Comparison of ENCODE assay signal across 26 cellular contexts in the genomic region with DNA sequence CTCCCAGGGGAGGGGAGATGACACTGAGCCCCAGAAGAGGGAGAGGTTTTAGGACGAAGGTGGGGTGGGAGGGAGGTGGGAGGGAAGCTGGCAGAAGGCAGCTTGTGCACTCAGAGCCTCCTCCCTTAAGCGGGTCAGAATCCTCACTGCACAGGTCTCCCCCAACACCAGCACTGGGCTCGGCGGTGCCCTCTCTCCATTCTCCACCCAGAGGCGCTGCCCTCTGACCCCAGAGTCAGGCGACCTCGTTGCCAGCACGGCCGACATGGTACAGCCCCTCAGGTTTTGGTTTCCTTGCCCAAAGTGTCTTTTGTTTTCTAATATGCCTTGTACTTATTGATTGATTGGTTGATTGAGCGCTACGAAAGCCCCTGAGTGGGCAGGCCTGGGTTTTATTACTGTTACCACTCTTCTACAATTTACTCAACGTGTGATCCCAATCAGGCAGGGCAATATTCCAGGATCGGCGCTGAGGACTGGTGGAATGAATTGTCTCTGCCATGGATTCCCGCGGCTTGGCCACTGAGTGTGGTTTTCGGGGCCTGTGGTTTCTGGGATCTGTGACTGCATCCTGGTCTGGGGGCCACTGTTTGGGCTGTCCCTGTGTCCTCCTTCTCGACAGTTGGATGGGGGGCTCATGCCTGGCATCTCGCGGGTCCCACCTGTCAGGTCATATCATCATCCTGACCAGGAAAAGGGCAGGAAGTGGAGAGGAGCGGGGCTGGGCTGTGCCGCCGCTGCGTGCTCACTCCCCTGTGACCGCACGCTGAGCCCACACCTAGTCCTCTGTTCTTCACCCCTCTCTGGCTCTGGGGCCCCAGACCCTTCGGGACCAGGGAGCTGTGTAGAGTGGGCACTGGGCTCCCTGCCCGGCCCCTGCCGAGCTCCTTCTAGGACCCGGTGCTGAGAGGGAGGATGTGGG. TPM values are rescaled to one million over a fixed set of nuclear protein-coding genes. Genes with fewer than 3 reads are reported as not detected.
DNase-seq lines count a peak whose midpoint lies in the region; ATAC-seq lines count a peak whose summit lies in the region.
"Had no signal": no experiment of that assay in that cellular context is flagged by ENCODE, and none has a peak within 500 bp of the region (broad histone marks: within the 10 kb centered on the region; RNA-seq: fewer than 3 reads in every experiment).

No MANE protein-coding gene starts in this region.

- intact Hi-C loops in left ventricle myocardium superior (cut with micrococcal nuclease), result no loop called here

- DNase-seq in AG20443 (ENCODE audit: low spot score) (peak; percentile 53), HT1080 (ENCODE audit: low read depth) (peak; percentile 42), left ventricle myocardium superior (no peak), retina (peak; percentile 29), GM19238 (ENCODE audit: insufficient read length, low spot score) (no peak), COR-L47 (lab: John Stamatoyannopoulos, UW) (no peak), NCI-H226 (no peak)
- no peak for DNase-seq in activated effector memory CD4-positive, alpha-beta T cell treated with anti-CD3 and anti-CD28 coated beads, Interleukin-2, amount 50 U/mL, for 16 hours
- DNase-seq: ACHN; activated CD4-positive, alpha-beta memory T cell treated with anti-CD3 and anti-CD28 coated beads, Interleukin-2, amount 10 ng/mL, durations not matched to agents 7 days and 5 days; activated CD4-positive, CD25-positive, alpha-beta regulatory T cell treated with anti-CD3 and anti-CD28 coated beads, Interleukin-2, amount 50 U/mL, for 72 hours; effector CD4-positive, alpha-beta T cell; GOT3; mesendoderm; naive B cell; NCI-H1092; NCI-H1694 treated with DMSO at 0.1 percent for 48 hours; NCI-H2171 treated with DMSO at 0.1 percent for 48 hours; NCI-H524 treated with DMSO at 0.1 percent for 48 hours; transverse colon had no signal

- peak; percentile 21 for ATAC-seq in left ventricle myocardium superior
- ATAC-seq: activated naive CD4-positive, alpha-beta T cell treated with anti-CD3 and anti-CD28 coated beads, Interleukin-2, amount 50 U/mL, for 72 hours had no signal

RNA-seq across cellular contexts. Expression of gene FCN2, which starts 9.6 kb away (rescaled TPM):
- total RNA-seq in HT1080 (2014; rRNA removed; shearing (Covaris generic)), result not detected in 2 replicates
- polyA plus RNA-seq in HT1080 (2015; cell fraction: cytosol; rRNA removed), result not detected in 2 replicates
- not detected in 2 replicates for polyA plus RNA-seq in HT1080 (2015; cell fraction: nucleus; rRNA removed)
- total RNA-seq in left ventricle myocardium superior, result not detected
- total RNA-seq: activated CD4-positive, alpha-beta memory T cell treated with anti-CD3 and anti-CD28 coated beads, Interleukin-2, amount 10 ng/mL, durations not matched to agents 7 days and 5 days; activated naive CD4-positive, alpha-beta T cell treated with anti-CD3 and anti-CD28 coated beads, Interleukin-2, amount 50 U/mL, for 72 hours; activated T-helper 2 cell treated with anti-CD3 and anti-CD28 coated beads, Interferon-gamma antibody, Interleukin-2, Interleukin-4, amounts not matched to agents 10 μg/mL and 5 μg/mL and 100 μg/mL, durations not matched to agents 14 hours and 24 hours and 36 hours; fibroblast of villous mesenchyme; osteocyte; renal cortical epithelial cell; T-helper 1 cell treated with Interleukin-12 subunit alpha and Interleukin-12 subunit beta and Interleukin-4 antibody, amounts not matched to agents 30 ng/mL and 1 ng/mL, for 36 hours; transverse colon had no signal

RNA-seq across cellular contexts. Expression of gene FCN1, which starts 46.7 kb away (rescaled TPM):
- total RNA-seq in HT1080 (2014; rRNA removed; shearing (Covaris generic)), result not detected in 2 replicates
- polyA plus RNA-seq in HT1080 (2015; cell fraction: cytosol; rRNA removed), result not detected in 2 replicates
- polyA plus RNA-seq in HT1080 (2015; cell fraction: nucleus; rRNA removed), result not detected in 2 replicates
- 5.7 TPM for total RNA-seq in left ventricle myocardium superior
- total RNA-seq: activated CD4-positive, alpha-beta memory T cell treated with anti-CD3 and anti-CD28 coated beads, Interleukin-2, amount 10 ng/mL, durations not matched to agents 7 days and 5 days; activated naive CD4-positive, alpha-beta T cell treated with anti-CD3 and anti-CD28 coated beads, Interleukin-2, amount 50 U/mL, for 72 hours; activated T-helper 2 cell treated with anti-CD3 and anti-CD28 coated beads, Interferon-gamma antibody, Interleukin-2, Interleukin-4, amounts not matched to agents 10 μg/mL and 5 μg/mL and 100 μg/mL, durations not matched to agents 14 hours and 24 hours and 36 hours; fibroblast of villous mesenchyme; osteocyte; renal cortical epithelial cell; T-helper 1 cell treated with Interleukin-12 subunit alpha and Interleukin-12 subunit beta and Interleukin-4 antibody, amounts not matched to agents 30 ng/mL and 1 ng/mL, for 36 hours had no signal

Comparison
In these comparisons a context has a peak if more than half of its experiments do, and no peak if none do; other contexts are left out.
1. DNase-seq: peak in AG20443 (single experiment), HT1080 (single experiment) and retina (single experiment); none in left ventricle myocardium superior (single experiment), GM19238 (single experiment), COR-L47 (single experiment), activated effector memory CD4-positive, alpha-beta T cell treated with anti-CD3 and anti-CD28 coated beads, Interleukin-2, amount 50 U/mL, for 16 hours (single experiment) and NCI-H226 (single experiment).